15 cellular contexts compared by ENCODE assay signal in genomic region chr6:29629571-29629970, GRCh38. TPM values are rescaled to one million over a fixed set of nuclear protein-coding genes. Genes with fewer than 3 reads are reported as not detected.
DNase-seq lines count a peak whose midpoint lies in the region; ATAC-seq and TF ChIP-seq lines count a peak whose summit lies in the region.
"Had no signal": no experiment of that assay in that cellular context is flagged by ENCODE, and none has a peak within 500 bp of the region (broad histone marks: within the 10 kb centered on the region; RNA-seq: fewer than 3 reads in every experiment).

No MANE protein-coding gene starts in this region.

- CTCF ChIA-PET in Panc1 (lab: Charles Lee): no interaction called here

- H2AFZ ChIP-seq in hepatocyte: no peak overlapping the region

- peaks cover 49% of the 10 kb centered on the region for H3K27me3 Mint-ChIP-seq in type B pancreatic cell

- no peak for DNase-seq in left ventricle myocardium inferior
- no peak for DNase-seq in right atrium auricular region (ENCODE audit: low spot score)
- DNase-seq in Panc1 (ENCODE audit: low read depth, low spot score): no peak
- no peak for DNase-seq in hepatocyte (ENCODE audit: low spot score)
- DNase-seq in type B pancreatic cell (ENCODE audit: extremely low spot score, unreplicated experiment): no peak
- no peak for DNase-seq in spleen
- DNase-seq in mucosa of descending colon: no peak
- DNase-seq in NCI-H1436 (lab: John Stamatoyannopoulos, UW): no peak
- DNase-seq: adrenal gland, retina, stomach had no signal

- H3K79me2 ChIP-seq in hepatocyte: no peaks in the 10 kb centered on the region

- H3K9me3 ChIP-seq in left ventricle myocardium inferior (replicated peaks): no peaks in the 10 kb centered on the region
- H3K9me3 ChIP-seq in right atrium auricular region: no peaks in the 10 kb centered on the region
- no peaks in the 10 kb centered on the region for H3K9me3 ChIP-seq in Panc1 (ENCODE audit: control insufficient read depth, insufficient read depth, low read depth, low read length)
- H3K9me3 ChIP-seq in hepatocyte (ENCODE audit: low read depth): no peaks in the 10 kb centered on the region
- no peaks in the 10 kb centered on the region for H3K9me3 ChIP-seq in spleen
- no peaks in the 10 kb centered on the region for H3K9me3 ChIP-seq in mucosa of descending colon
- H3K9me3 ChIP-seq: adrenal gland, stomach had no signal

- H3K4me1 ChIP-seq in left ventricle myocardium inferior (peaks cover 56% of the 10 kb centered on the region), right atrium auricular region (peaks cover 3 to 34% of the 10 kb centered on the region in 2 donors), Panc1 (ENCODE audit: control insufficient read depth, insufficient read depth, low read length) (no peaks in the 10 kb centered on the region), hepatocyte (ENCODE audit: insufficient read depth) (peaks cover 16% of the 10 kb centered on the region), spleen (peaks cover 15 to 93% (median 71%) of the 10 kb centered on the region in 6 donors), mucosa of descending colon (ENCODE audit: low read depth) (peaks cover 18% of the 10 kb centered on the region)

- in situ Hi-C loops in Panc1 (cut with HindIII; ENCODE audit: low pct_unique_long_range_greater_than_20kb, low sequenced_read_pairs): no loop called here

- H3K27me3 ChIP-seq in left ventricle myocardium inferior (ENCODE audit: low read depth): peaks cover 7% of the 10 kb centered on the region
- H3K27me3 ChIP-seq in right atrium auricular region: no peaks in the 10 kb centered on the region
- H3K27me3 ChIP-seq in Panc1 (ENCODE audit: control insufficient read depth, insufficient read depth, low read length): peaks cover 21% of the 10 kb centered on the region
- peaks cover 13% of the 10 kb centered on the region for H3K27me3 ChIP-seq in hepatocyte
- peaks cover 0 to 49% (median 0%) of the 10 kb centered on the region in 7 donors for H3K27me3 ChIP-seq in spleen (replicated peaks in 1 of 7)
- H3K27me3 ChIP-seq: adrenal gland had no signal

- no peaks in the 10 kb centered on the region for H3K36me3 ChIP-seq in left ventricle myocardium inferior
- H3K36me3 ChIP-seq in right atrium auricular region: no peaks in the 10 kb centered on the region
- peaks cover 2% of the 10 kb centered on the region; the same call in 1 of the 2 replicates for H3K36me3 ChIP-seq in Panc1 (ENCODE audit: control insufficient read depth, insufficient read depth, low read length)
- no peaks in the 10 kb centered on the region for H3K36me3 ChIP-seq in hepatocyte (replicated peaks; ENCODE audit: insufficient read depth, low read depth)
- no peaks in the 10 kb centered on the region for H3K36me3 ChIP-seq in spleen
- H3K36me3 ChIP-seq in mucosa of descending colon (ENCODE audit: low read depth): no peaks in the 10 kb centered on the region
- H3K36me3 ChIP-seq: adrenal gland, stomach had no signal

- H3K9me2 ChIP-seq in hepatocyte (replicated peaks; ENCODE audit: insufficient read depth): no peaks in the 10 kb centered on the region

- H3K4me3 Mint-ChIP-seq in type B pancreatic cell: peak overlapping the region; percentile 92

- no peak for ATAC-seq in Panc1
- ATAC-seq in mucosa of descending colon: no peak
- ATAC-seq: HCT116 had no signal

- peaks cover 10% of the 10 kb centered on the region for H3K36me3 Mint-ChIP-seq in type B pancreatic cell

- H3K4me2 ChIP-seq in hepatocyte: peak overlapping the region; percentile 96

- TF ChIP-seq CTCF in left ventricle myocardium inferior (IDR thresholded peaks at IDR 0.05; ENCODE audit: borderline replicate concordance): no peak
- no peak for TF ChIP-seq CTCF in right atrium auricular region (IDR thresholded peaks at IDR 0.05)
- TF ChIP-seq CTCF in Panc1 (IDR thresholded peaks at IDR 0.05): no peak
- TF ChIP-seq CTCF in hepatocyte (IDR thresholded peaks at IDR 0.05; ENCODE audit: poor library complexity): no peak
- TF ChIP-seq CTCF in type B pancreatic cell (conservative IDR thresholded peaks at IDR 0.05): no peak
- no peak for TF ChIP-seq CTCF in spleen (IDR thresholded peaks at IDR 0.05 in 8 of 11, conservative IDR thresholded peaks at IDR 0.05 in 3 of 11)
- no peak for TF ChIP-seq CTCF in mucosa of descending colon (IDR thresholded peaks at IDR 0.05)

- no peak for TF ChIP-seq POLR2A in spleen (IDR thresholded peaks at IDR 0.05)

- POLR2A ChIA-PET in Panc1 (lab: Charles Lee): no interaction called here

- H3K27ac ChIP-seq in left ventricle myocardium inferior (replicated peaks): no peak overlapping the region
- no peak overlapping the region for H3K27ac ChIP-seq in right atrium auricular region
- no peak overlapping the region for H3K27ac ChIP-seq in Panc1 (ENCODE audit: low read length)
- no peak overlapping the region for H3K27ac ChIP-seq in hepatocyte
- no peak overlapping the region for H3K27ac ChIP-seq in spleen

- peaks cover 58% of the 10 kb centered on the region for H3K4me1 Mint-ChIP-seq in type B pancreatic cell (ENCODE audit: unreplicated experiment)

- no peaks in the 10 kb centered on the region for H4K20me1 ChIP-seq in hepatocyte (ENCODE audit: insufficient read depth, poor library complexity, severe bottlenecking)

- intact Hi-C loops in left ventricle myocardium inferior (cut with micrococcal nuclease): no loop called here
- intact Hi-C loops in Panc1 (cut with micrococcal nuclease; ENCODE audit: unreplicated experiment): no loop called here
- intact Hi-C loops in spleen (cut with DNase I; ENCODE audit: low total_unique reads): no loop called here
- intact Hi-C loops in mucosa of descending colon (cut with DNase I, micrococcal nuclease): no loop called here

- H3K9me3 Mint-ChIP-seq in type B pancreatic cell: no peaks in the 10 kb centered on the region

- 92% methylated on average over 2 of the region's 2 CpGs for WGBS in hepatocyte (ENCODE audit: low lambda C conversion rate, missing lambda C conversion rate)
- 66 to 83% (median 79%) methylated on average over 2 of the region's 2 CpGs for WGBS in spleen, 5 donors

- H3K4me3 ChIP-seq in left ventricle myocardium inferior: peak overlapping the region; percentile 71
- H3K4me3 ChIP-seq in right atrium auricular region: no peak overlapping the region
- H3K4me3 ChIP-seq in Panc1 (ENCODE audit: low read depth in 2 of 2, low read length in 2 of 2): no peak overlapping the region
- H3K4me3 ChIP-seq in hepatocyte: no peak overlapping the region
- no peak overlapping the region for H3K4me3 ChIP-seq in spleen
- H3K4me3 ChIP-seq in mucosa of descending colon: no peak overlapping the region

- TSS peak; percentile 71 for BruUV-seq in Panc1 (replicated peaks; lab: Mats Ljungman, UMichigan)

- H3K27ac Mint-ChIP-seq in type B pancreatic cell: no peak overlapping the region

RNA-seq across cellular contexts. Expression of gene GABBR1, which starts 3.4 kb away (rescaled TPM):
- total RNA-seq in left ventricle myocardium inferior (19.3 TPM), right atrium auricular region (10 to 100 TPM; 16.4 to 32.0 TPM), Panc1 (2021; ENCODE audit: unreplicated experiment) (11.9 TPM), hepatocyte (7.0 and 11.3 TPM in 2 replicates), type B pancreatic cell (ENCODE audit: low replicate concordance) (26.6 and 71.7 TPM in 2 replicates), spleen (100 to 1,000 TPM in 1 of 7 donors, 10 to 100 TPM in 6; 52.8 to 122 (median 70.4) TPM), mucosa of descending colon (10 to 100 TPM; 12.2 to 62.5 (median 21.8) TPM)
- 10.0 TPM for polyA plus RNA-seq in Panc1 (2012; ENCODE audit: insufficient read length)
- polyA plus RNA-seq in hepatocyte (9.9 and 21.3 TPM in 2 replicates), spleen (10 to 100 TPM; 13.8 to 45.4 (median 39.1) TPM)

RNA-seq across cellular contexts. Expression of gene MOG, which starts 27.3 kb away (rescaled TPM):
- total RNA-seq in left ventricle myocardium inferior (14.7 TPM), right atrium auricular region (1 to 10 TPM in 1 of 2 donors, under 1 TPM in 1; 0.16 to 2.4 TPM), Panc1 (2021; ENCODE audit: unreplicated experiment) (not detected), hepatocyte (not detected in 2 replicates), type B pancreatic cell (ENCODE audit: low replicate concordance) (not detected in 2 replicates), spleen (not detected), mucosa of descending colon (not detected)
- polyA plus RNA-seq in Panc1 (2012; ENCODE audit: insufficient read length): not detected
- polyA plus RNA-seq in hepatocyte (not detected in 2 replicates), spleen (not detected)
- total RNA-seq: adrenal gland, fibroblast of lung, HepG2, mononuclear cell, stomach had no signal
- polyA plus RNA-seq: adrenal gland, fibroblast of lung, HepG2, stomach had no signal

RNA-seq across cellular contexts. Expression of gene OR2H2, which starts 44.6 kb away (rescaled TPM):
- total RNA-seq in left ventricle myocardium inferior (not detected), right atrium auricular region (not detected), Panc1 (2021; ENCODE audit: unreplicated experiment) (not detected), hepatocyte (not detected in 2 replicates), type B pancreatic cell (ENCODE audit: low replicate concordance) (not detected in 2 replicates), spleen (not detected), mucosa of descending colon (not detected)
- polyA plus RNA-seq in Panc1 (2012; ENCODE audit: insufficient read length): not detected
- polyA plus RNA-seq in hepatocyte (not detected in 2 replicates), spleen (not detected)
- total RNA-seq: adrenal gland, fibroblast of lung, HepG2, stomach had no signal
- polyA plus RNA-seq: adrenal gland, fibroblast of lung, HepG2, stomach had no signal

RNA-seq across cellular contexts. Expression of gene ZFP57, which starts 51.4 kb away (rescaled TPM):
- not detected for total RNA-seq in left ventricle myocardium inferior
- 10 to 100 TPM in 1 of 2 donors, under 1 TPM in 1; 0.30 to 12.6 TPM for total RNA-seq in right atrium auricular region
- total RNA-seq in Panc1 (2021; ENCODE audit: unreplicated experiment): not detected
- not detected for polyA plus RNA-seq in Panc1 (2012; ENCODE audit: insufficient read length)
- total RNA-seq in hepatocyte: not detected in 2 replicates
- polyA plus RNA-seq in hepatocyte: not detected in 2 replicates
- total RNA-seq in type B pancreatic cell (ENCODE audit: low replicate concordance): not detected in 2 replicates
- total RNA-seq in spleen: 1 to 10 TPM in 1 of 7 donors, under 1 TPM in 2, not detected in 4; 0.37 to 2.8 (median 0.55) TPM
- polyA plus RNA-seq in spleen: 1 to 10 TPM in 1 of 3 donors, not detected in 2; 6.8 TPM
- not detected for total RNA-seq in mucosa of descending colon
- total RNA-seq: fibroblast of lung, HepG2, mononuclear cell, stomach had no signal
- polyA plus RNA-seq: fibroblast of lung, HepG2 had no signal
